Comparison of ENCODE assay signal across 9 cellular contexts in genomic region chr5:37837101-37838032, GRCh38. TPM values are rescaled to one million over a fixed set of nuclear protein-coding genes. Genes with fewer than 3 reads are reported as not detected.
DNase-seq lines count a peak whose midpoint lies in the region; ATAC-seq, FAIRE-seq and TF ChIP-seq lines count a peak whose summit lies in the region.
"Had no signal": no experiment of that assay in that cellular context is flagged by ENCODE, and none has a peak within 500 bp of the region (broad histone marks: within the 10 kb centered on the region; RNA-seq: fewer than 3 reads in every experiment).

No MANE protein-coding gene starts in this region.

- H4K5ac ChIP-seq in H1 (ENCODE audit: insufficient read length, low read depth, low read length): no peak overlapping the region
- no peak overlapping the region for H4K5ac ChIP-seq in mesendoderm (ENCODE audit: low read length)

- no peak overlapping the region for H3K9ac ChIP-seq in HCT116 (ENCODE audit: low read length)
- H3K9ac ChIP-seq in H1 (replicated peaks in 1 of 4; ENCODE audit: extremely low read depth in 1 of 4, low read depth in 3 of 4, low read length in 3 of 4): no peak overlapping the region
- H3K9ac ChIP-seq in mesendoderm (ENCODE audit: low read length): peak overlapping the region; percentile 57

- H4K8ac ChIP-seq in H1 (ENCODE audit: extremely low read depth, insufficient read depth, low read length) (0 out of 2 replicates have a peak overlapping the region, but pooled peaks have one; percentile 9), mesendoderm (ENCODE audit: low read depth, low read length) (no peak overlapping the region)

- H4K91ac ChIP-seq in H1 (replicated peaks; ENCODE audit: insufficient read length, low read length): peak overlapping the region; percentile 48

- H3K56ac ChIP-seq in H1 (replicated peaks; ENCODE audit: insufficient read length, low read depth, low read length) (no peak overlapping the region), mesendoderm (ENCODE audit: low read length) (peak overlapping the region; percentile 67)

- H3K4me3 ChIP-seq in GM12864 (ENCODE audit: low read depth, low read length): peak overlapping the region; percentile 20
- no peak overlapping the region for H3K4me3 ChIP-seq in HCT116 (replicated peaks in 1 of 2; ENCODE audit: low read depth in 1 of 2, low read length in 2 of 2)
- peak overlapping the region; percentile 35 to 59 (median 48) for H3K4me3 ChIP-seq in H1 (ENCODE audit: extremely low read depth in 1 of 4, insufficient read depth in 2 of 4, low read depth in 3 of 4, low read length in 4 of 4)
- no peak overlapping the region for H3K4me3 ChIP-seq in mesendoderm (ENCODE audit: low read length)

- H2BK15ac ChIP-seq in H1 (ENCODE audit: low read length) (peak overlapping the region; percentile 61; the same call in 1 of the 2 replicates), mesendoderm (replicated peaks; ENCODE audit: low read depth) (no peak overlapping the region)

- H3K23ac ChIP-seq in H1 (ENCODE audit: insufficient read length) (no peak overlapping the region), mesendoderm (ENCODE audit: low read length) (no peak overlapping the region)

- peak overlapping the region; percentile 99 for H2AFZ ChIP-seq in HCT116 (ENCODE audit: low read depth, low read length, poor library complexity, severe bottlenecking)
- H2AFZ ChIP-seq in H1 (ENCODE audit: low read length): peak overlapping the region; percentile 89; the same call in 1 of the 2 replicates

- TF ChIP-seq RAD21 in HCT116 (IDR thresholded peaks at IDR 0.05; ENCODE audit: low read depth): peak; percentile 89
- peak; percentile 78 to 84 for TF ChIP-seq RAD21 in H1 (IDR thresholded peaks at IDR 0.05 in 1 of 2, conservative IDR thresholded peaks at IDR 0.05 in 1 of 2; ENCODE audit: low read depth in 2 of 2, low read length in 2 of 2)

- no peaks in the 10 kb centered on the region for H3K27me3 ChIP-seq in HCT116 (ENCODE audit: insufficient read depth, low read length)
- peaks cover 59 to 97% (median 91%) of the 10 kb centered on the region in 4 experiments for H3K27me3 ChIP-seq in H1 (replicated peaks in 1 of 4; ENCODE audit: control insufficient read depth in 3 of 4, extremely low read depth in 1 of 4, insufficient read depth in 3 of 4, low read length in 3 of 4)
- H3K27me3 ChIP-seq in mesendoderm (ENCODE audit: insufficient read depth, low read length, poor library complexity): peaks cover 49% of the 10 kb centered on the region

- H3K9me3 ChIP-seq in HCT116 (ENCODE audit: control insufficient read depth in 1 of 2, insufficient read depth in 1 of 2, low read depth in 1 of 2, low read length in 2 of 2) (no peaks in the 10 kb centered on the region), H1 (ENCODE audit: insufficient read depth in 2 of 2, low read depth in 1 of 2, low read length in 1 of 2) (no peaks in the 10 kb centered on the region; a peak in 1 of 4 replicates)

- POLR2A ChIA-PET in HCT116 (lab: Charles Lee): no interaction called here
- POLR2A ChIA-PET in H1 (lab: Charles Lee; ENCODE audit: partially characterized antibody): interaction anchor here (1.2 to 1.3 kb wide), 2 partner anchors 11 to 21 kb away, joined by 4 read pairs; no protein-coding TSS in a partner anchor

- TF ChIP-seq CTCF in GM12864 (IDR thresholded peaks at IDR 0.05; ENCODE audit: low read depth, low read length, missing control alignments) (peak; percentile 92), HCT116 (IDR thresholded peaks at IDR 0.05 in 2 of 3, conservative IDR thresholded peaks at IDR 0.05 in 1 of 3; ENCODE audit: borderline replicate concordance in 1 of 3, insufficient read depth in 1 of 3, low read depth in 2 of 3, low read length in 2 of 3) (peak; percentile 69 to 82 (median 70)), H1 (IDR thresholded peaks at IDR 0.05; ENCODE audit: control extremely low read depth in 1 of 3, insufficient read depth in 1 of 3, low read depth in 1 of 3, low read length in 3 of 3) (peak in 2 of 3 experiments; percentile 70 to 73; a peak in 3 of 4 replicates)

- intact Hi-C loops in HCT116 (cut with micrococcal nuclease): loop anchor here (1.0 to 5.0 kb wide), 2 partner anchors 356 to 425 kb away; no protein-coding TSS in a partner anchor

- peaks cover 25% of the 10 kb centered on the region for H3K23me2 ChIP-seq in H1 (ENCODE audit: low read depth, low read length)

- peak overlapping the region; percentile 40 for H3K4me2 ChIP-seq in HCT116 (ENCODE audit: low read length)
- H3K4me2 ChIP-seq in H1 (ENCODE audit: insufficient read depth in 1 of 2, low read depth in 2 of 2, low read length in 2 of 2): peak overlapping the region; percentile 86 to 87
- peak overlapping the region; percentile 55 for H3K4me2 ChIP-seq in mesendoderm (ENCODE audit: low read length)

- no peak overlapping the region for H2AK5ac ChIP-seq in H1 (ENCODE audit: low read depth, low read length)
- H2AK5ac ChIP-seq in mesendoderm (ENCODE audit: low read length): no peak overlapping the region

- H4K20me1 ChIP-seq in HCT116 (ENCODE audit: insufficient read depth) (no peaks in the 10 kb centered on the region), H1 (replicated peaks in 1 of 2; ENCODE audit: control insufficient read depth in 1 of 2, insufficient read depth in 2 of 2, low read length in 2 of 2) (no peaks in the 10 kb centered on the region)

- peak; percentile 92 for ATAC-seq in HCT116

- 4% methylated on average over 50 of the region's 60 CpGs; no CpG with 5 or more reads in 1 of the 2 experiments for whole genome bisulfite sequencing in H1 (ENCODE audit: extremely low coverage in 1 of 2, insufficient coverage in 1 of 2, insufficient read length in 1 of 2, insufficient replicate concordance in 2 of 2, low coverage in 1 of 2, low lambda C conversion rate in 2 of 2, missing lambda C conversion rate in 1 of 2), 2 experiments
- no CpG with 5 or more reads among the region's 60 CpGs for WGBS in mesendoderm (ENCODE audit: extremely low coverage, insufficient coverage, low lambda C conversion rate)

- H2BK5ac ChIP-seq in H1 (ENCODE audit: low read depth, low read length): no peak overlapping the region; the same call in 1 of the 2 replicates
- H2BK5ac ChIP-seq in mesendoderm (ENCODE audit: low read length): no peak overlapping the region

- BruUV-seq in HCT116 (replicated peaks; lab: Mats Ljungman, UMichigan): no TSS peak

- TF ChIP-seq POLR2A in HCT116 (IDR thresholded peaks at IDR 0.05; ENCODE audit: borderline replicate concordance, extremely low read depth, insufficient read depth, insufficient read length): no peak
- no peak for TF ChIP-seq POLR2A in H1 (IDR thresholded peaks at IDR 0.05; ENCODE audit: control extremely low read depth in 1 of 2, low read depth in 2 of 2, low read length in 2 of 2)

- no peak for TF ChIP-seq EP300 in H1 (IDR thresholded peaks at IDR 0.05; ENCODE audit: borderline replicate concordance in 1 of 2, low read depth in 2 of 2, low read length in 2 of 2)

- H3K4me1 ChIP-seq in HCT116 (ENCODE audit: control insufficient read depth in 1 of 2, insufficient read depth in 2 of 2, low read length in 2 of 2): peaks cover 2 to 6% of the 10 kb centered on the region in 2 experiments; a peak in 2 of 4 replicates
- peaks cover 8 to 31% (median 16%) of the 10 kb centered on the region in 4 experiments for H3K4me1 ChIP-seq in H1 (replicated peaks in 1 of 4; ENCODE audit: control insufficient read depth in 3 of 4, insufficient read depth in 4 of 4, low read length in 3 of 4)
- peaks cover 9% of the 10 kb centered on the region for H3K4me1 ChIP-seq in mesendoderm (ENCODE audit: control insufficient read depth, low read depth, low read length)

- H3K4ac ChIP-seq in H1 (replicated peaks; ENCODE audit: insufficient read length, low read depth, low read length): no peak overlapping the region
- H3K4ac ChIP-seq in mesendoderm (ENCODE audit: low read depth, low read length): no peak overlapping the region

- no peak overlapping the region for H3K14ac ChIP-seq in H1 (ENCODE audit: insufficient read length)

- DNase-seq in GM12864 (ENCODE audit: low read depth): no peak
- DNase-seq in HCT116 (ENCODE audit: low read depth, low spot score): peak; percentile 18
- peak; percentile 37 for DNase-seq in NCI-H1105 treated with DMSO at 0.1 percent for 48 hours (lab: John Stamatoyannopoulos, UW)
- DNase-seq in activated CD4-positive, alpha-beta T cell treated with anti-CD3 and anti-CD28 coated beads for 4 hours: peak; percentile 8 to 23
- peak in 1 of 2 experiments; percentile 90 for DNase-seq in H1 (ENCODE audit: low read depth in 1 of 2, low spot score in 2 of 2)
- peak; percentile 74 for DNase-seq in mesendoderm
- DNase-seq in stimulated activated CD8-positive, alpha-beta memory T cell treated with anti-CD3 and anti-CD28 coated beads, Interleukin-15, amount 100 ng/mL, for 24 hours (ENCODE audit: low read depth): peak; percentile 52
- no peak for DNase-seq in NCI-H2171 (lab: John Stamatoyannopoulos, UW)

- peak overlapping the region; percentile 30 for H2BK120ac ChIP-seq in H1 (replicated peaks; ENCODE audit: low read depth, low read length)
- H2BK120ac ChIP-seq in mesendoderm (ENCODE audit: low read depth, low read length): no peak overlapping the region

- H3K9me2 ChIP-seq in HCT116 (ENCODE audit: insufficient read depth): no peaks in the 10 kb centered on the region

- H3K27ac ChIP-seq in HCT116 (ENCODE audit: low read depth, low read length): no peak overlapping the region
- no peak overlapping the region for H3K27ac ChIP-seq in H1 (ENCODE audit: low read depth, low read length)
- H3K27ac ChIP-seq in mesendoderm (ENCODE audit: low read depth, low read length): no peak overlapping the region

- CTCF ChIA-PET in HCT116 (lab: Charles Lee) (interaction anchor here (1.3 kb wide), 2 partner anchors 355 to 424 kb away, joined by 3 to 8 read pairs; no protein-coding TSS in a partner anchor), H1 (lab: Charles Lee; ENCODE audit: partially characterized antibody) (interaction anchor here (0.6 to 3.2 kb wide), 24 partner anchors 11 to 539 kb away, joined by 3 to 36 read pairs (median 4); no protein-coding TSS in a partner anchor)

- peak overlapping the region; percentile 23; the same call in 1 of the 2 replicates for H2BK20ac ChIP-seq in H1 (ENCODE audit: low read length)

- H3K79me1 ChIP-seq in H1 (ENCODE audit: low read depth, low read length) (no peaks in the 10 kb centered on the region), mesendoderm (ENCODE audit: low read length) (no peaks in the 10 kb centered on the region)

- peak overlapping the region; percentile 93; the same call in 1 of the 2 replicates for H2BK12ac ChIP-seq in H1 (ENCODE audit: low read depth, low read length)

- no peaks in the 10 kb centered on the region for H3K79me2 ChIP-seq in HCT116 (ENCODE audit: insufficient read depth, low read length)
- H3K79me2 ChIP-seq in H1 (ENCODE audit: control insufficient read depth in 1 of 2, insufficient read depth in 2 of 2, low read length in 2 of 2): no peaks in the 10 kb centered on the region
- no peaks in the 10 kb centered on the region for H3K79me2 ChIP-seq in mesendoderm (ENCODE audit: control insufficient read depth, insufficient read depth, low read length)

- no peak for FAIRE-seq in H1 (lab: Jason Lieb, UNC)
- FAIRE-seq: islet of Langerhans had no signal

- RAD21 ChIA-PET in HCT116 (lab: Charles Lee; ENCODE audit: low non-redundant PET in 1 of 2, low total read pairs in 2 of 2, uncharacterized antibody in 2 of 2, unreplicated experiment in 2 of 2): no interaction called here

- H3K18ac ChIP-seq in H1 (ENCODE audit: extremely low read depth, low read length): peak overlapping the region; percentile 89; the same call in 1 of the 2 replicates
- H3K18ac ChIP-seq in mesendoderm (ENCODE audit: low read length): no peak overlapping the region

- H3K36me3 ChIP-seq in HCT116 (ENCODE audit: control insufficient read depth in 1 of 2, insufficient read depth in 2 of 2, low read length in 2 of 2) (no peaks in the 10 kb centered on the region), H1 (ENCODE audit: control insufficient read depth in 2 of 4, insufficient read depth in 4 of 4, low read length in 3 of 4) (peaks cover 0 to 6% (median 0%) of the 10 kb centered on the region in 4 experiments; a peak in 1 of 8 replicates), mesendoderm (ENCODE audit: control insufficient read depth, insufficient read depth, low read length) (no peaks in the 10 kb centered on the region)

RNA-seq across cellular contexts. Expression of gene GDNF, which starts 2.5 kb away (rescaled TPM):
- total RNA-seq in HCT116 (2021; ENCODE audit: unreplicated experiment): not detected
- not detected in 2 replicates for polyA plus RNA-seq in HCT116 (2012)
- 1.7 and 2.0 TPM in 2 replicates for total RNA-seq in H1 (2021; fragmentation: NEBNext Ultra II Directional; extraction: Animal tissue kit (Norgen Biotek cat#: 25700))
- 0.15 and 0.31 TPM in 2 replicates for polyA plus RNA-seq in H1 (2011; rRNA removed)
- 0.22 TPM for polyA plus RNA-seq in H1 (2011; cell fraction: cytosol; rRNA removed)
- 0.43 TPM for polyA plus RNA-seq in H1 (2011; cell fraction: nucleus; rRNA removed)
- 0.33 to 0.62 TPM (median 0.38 TPM) in 4 replicates for polyA plus RNA-seq in H1 (2012, experiment 1 of 2)
- polyA plus RNA-seq in H1 (2012, experiment 2 of 2): 0.14 TPM
- 0.89 TPM for polyA plus RNA-seq in H1 (2013, experiment 1 of 2)
- 0.46 TPM for polyA plus RNA-seq in H1 (2013, experiment 2 of 2)
- polyA minus RNA-seq in H1 (2011; rRNA and poly(A)+ RNA removed): 0.15 and 0.47 TPM in 2 replicates
- polyA minus RNA-seq in H1 (2011; cell fraction: cytosol; rRNA and poly(A)+ RNA removed): not detected
- 0.70 TPM for polyA minus RNA-seq in H1 (2011; cell fraction: nucleus; rRNA and poly(A)+ RNA removed)
- 2.8 TPM for polyA plus RNA-seq in mesendoderm (2013, experiment 1 of 2)
- 3.1 TPM for polyA plus RNA-seq in mesendoderm (2013, experiment 2 of 2)

Comparison
In these comparisons a context has a peak if more than half of its experiments do, and no peak if none do; other contexts are left out.
1. DNase-seq: peak in HCT116 (single experiment), NCI-H1105 treated with DMSO at 0.1 percent for 48 hours (single experiment), activated CD4-positive, alpha-beta T cell treated with anti-CD3 and anti-CD28 coated beads for 4 hours (2 of 2), mesendoderm (single experiment) and stimulated activated CD8-positive, alpha-beta memory T cell treated with anti-CD3 and anti-CD28 coated beads, Interleukin-15, amount 100 ng/mL, for 24 hours (single experiment); none in GM12864 (single experiment) and NCI-H2171 (single experiment).
2. H3K4me3 ChIP-seq: peak in GM12864 (single experiment) and H1 (4 of 4); none in HCT116 (0 of 2) and mesendoderm (single experiment).
3. Peak in every context shown above with its lines, with median percentiles within 50 percentile points of each other: CTCF ChIP-seq and H3K4me2 ChIP-seq.